Comparison of ENCODE assay signal across 21 cellular contexts in the genomic region with DNA sequence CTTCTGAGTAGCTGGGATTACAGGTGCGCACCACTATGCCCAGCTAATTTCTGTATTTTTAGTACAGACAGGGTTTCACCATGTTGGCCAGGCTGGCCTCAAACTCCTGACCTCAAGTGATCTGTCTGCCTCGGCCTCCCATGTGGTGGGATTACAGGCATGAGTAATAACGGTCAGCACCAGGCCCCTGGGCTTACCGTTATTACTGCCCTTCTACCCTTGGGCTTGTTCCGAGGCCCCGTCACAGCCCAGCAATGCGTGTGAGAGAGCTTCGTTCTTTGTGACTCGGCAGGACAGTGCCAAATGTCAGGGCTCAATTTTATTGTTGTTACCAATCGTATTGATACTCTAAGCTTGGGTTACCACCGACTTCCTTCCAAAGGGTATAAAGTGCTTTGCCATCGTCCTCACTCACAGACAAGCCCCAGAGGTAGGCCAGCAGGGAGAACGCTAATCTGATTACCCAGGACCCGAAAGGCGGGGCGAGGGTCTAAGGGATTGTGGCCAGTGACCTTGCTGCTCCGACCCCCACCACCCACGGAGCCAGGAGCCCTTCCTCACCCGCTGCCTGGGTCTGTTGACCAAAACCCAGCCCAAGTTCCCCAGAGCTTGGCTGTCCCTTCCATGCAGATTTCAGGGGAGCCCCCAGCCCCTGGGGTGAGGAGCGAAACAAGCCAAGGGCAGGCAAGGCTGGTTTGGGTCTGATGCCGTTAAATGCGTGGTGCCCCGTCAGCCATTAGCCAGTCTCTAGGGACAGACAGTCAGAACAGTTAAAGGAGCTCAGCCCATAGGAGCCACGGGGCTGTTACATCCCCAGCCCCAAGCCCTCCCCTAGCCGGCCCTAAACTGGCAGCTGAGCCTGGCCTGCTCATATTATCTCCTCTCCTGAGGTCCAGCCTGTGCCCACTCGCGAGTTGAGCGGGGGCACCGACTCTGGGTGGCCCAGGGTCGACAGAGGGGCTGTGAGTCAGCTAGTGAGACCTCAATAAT. TPM values are rescaled to one million over a fixed set of nuclear protein-coding genes. Genes with fewer than 3 reads are reported as not detected.
DNase-seq lines count a peak whose midpoint lies in the region; ATAC-seq, FAIRE-seq and TF ChIP-seq lines count a peak whose summit lies in the region.
"Had no signal": no experiment of that assay in that cellular context is flagged by ENCODE, and none has a peak within 500 bp of the region (broad histone marks: within the 10 kb centered on the region; RNA-seq: fewer than 3 reads in every experiment).

No MANE protein-coding gene starts in this region.

- H3K4me1 ChIP-seq in neural progenitor cell (no peaks in the 10 kb centered on the region), skeletal muscle tissue (ENCODE audit: control insufficient read depth in 3 of 3, insufficient read depth in 3 of 3, low read length in 3 of 3) (peaks cover 12 to 34% (median 33%) of the 10 kb centered on the region in 3 donors)
- H3K4me1 ChIP-seq in CD8-positive, alpha-beta T cell (ENCODE audit: insufficient read depth, low read length), result no peaks in the 10 kb centered on the region
- H3K4me1 ChIP-seq: SJSA1 had no signal

- peaks cover 3% of the 10 kb centered on the region for H3F3A ChIP-seq in neural progenitor cell (ENCODE audit: low read depth)

- H3K36me3 ChIP-seq in WERI-Rb-1, result no peaks in the 10 kb centered on the region
- H3K36me3 ChIP-seq in neural progenitor cell, result no peaks in the 10 kb centered on the region
- no peaks in the 10 kb centered on the region for H3K36me3 ChIP-seq in skeletal muscle tissue (ENCODE audit: control insufficient read depth in 3 of 3, insufficient read depth in 3 of 3, low read length in 3 of 3)
- no peaks in the 10 kb centered on the region for H3K36me3 ChIP-seq in CD8-positive, alpha-beta T cell (ENCODE audit: insufficient read depth, low read length)
- H3K36me3 ChIP-seq: SJSA1 had no signal

- CTCF ChIA-PET in CD8-positive, alpha-beta T cell (lab: Charles Lee), result interaction anchor here (1.3 kb wide), 1 partner anchor 15 kb away, joined by 6 read pairs; no protein-coding TSS in a partner anchor

- peaks cover 11% of the 10 kb centered on the region for H3K4me1 Mint-ChIP-seq in neural progenitor cell
- H3K4me1 Mint-ChIP-seq in CD8-positive, alpha-beta T cell (ENCODE audit: low read depth), result no peaks in the 10 kb centered on the region
- H3K4me1 Mint-ChIP-seq: CD14-positive monocyte had no signal

- POLR2A ChIA-PET in CD8-positive, alpha-beta T cell (lab: Charles Lee), result interaction anchor here (0.6 kb wide), 1 partner anchor 29 kb away, joined by 3 read pairs; no protein-coding TSS in a partner anchor

- H3K27me3 ChIP-seq in WERI-Rb-1 (ENCODE audit: insufficient read depth, low read depth, severe bottlenecking) (no peaks in the 10 kb centered on the region), neural progenitor cell (no peaks in the 10 kb centered on the region), skeletal muscle tissue (ENCODE audit: control insufficient read depth in 3 of 3, insufficient read depth in 3 of 3, low read length in 3 of 3) (no peaks in the 10 kb centered on the region)
- H3K27me3 ChIP-seq in CD8-positive, alpha-beta T cell (ENCODE audit: insufficient read depth, low read length), result no peaks in the 10 kb centered on the region

- TF ChIP-seq CTCF in D721Med (IDR thresholded peaks at IDR 0.05; ENCODE audit: insufficient read depth, missing control alignments) (no peak), WERI-Rb-1 (IDR thresholded peaks at IDR 0.05; ENCODE audit: low read depth, low read length) (no peak), neural progenitor cell (IDR thresholded peaks at IDR 0.05) (no peak)
- no peak for TF ChIP-seq CTCF in CD8-positive, alpha-beta T cell (IDR thresholded peaks at IDR 0.05)

- H3K9me3 ChIP-seq in WERI-Rb-1 (ENCODE audit: severe bottlenecking) (peaks cover 9% of the 10 kb centered on the region), neural progenitor cell (ENCODE audit: low read depth) (no peaks in the 10 kb centered on the region), skeletal muscle tissue (ENCODE audit: control insufficient read depth in 3 of 3, low read length in 3 of 3) (peaks cover 0 to 6% (median 0%) of the 10 kb centered on the region in 3 donors)
- H3K9me3 ChIP-seq in CD8-positive, alpha-beta T cell (ENCODE audit: low read length), result no peaks in the 10 kb centered on the region

- H2AFZ ChIP-seq in neural progenitor cell (replicated peaks), result no peak overlapping the region

- H3K4me2 ChIP-seq in neural progenitor cell, result peak overlapping the region; percentile 23

- H3K36me3 Mint-ChIP-seq in neural progenitor cell, result peaks cover 2% of the 10 kb centered on the region
- H3K36me3 Mint-ChIP-seq in CD8-positive, alpha-beta T cell, result no peaks in the 10 kb centered on the region
- H3K36me3 Mint-ChIP-seq: CD14-positive monocyte had no signal

- H3K27ac Mint-ChIP-seq in neural progenitor cell, result no peak overlapping the region
- H3K27ac Mint-ChIP-seq in CD8-positive, alpha-beta T cell, result no peak overlapping the region

- H3K79me2 ChIP-seq in neural progenitor cell (ENCODE audit: low read depth), result no peaks in the 10 kb centered on the region

- peaks cover 11% of the 10 kb centered on the region for H3K9me3 Mint-ChIP-seq in neural progenitor cell
- H3K9me3 Mint-ChIP-seq in CD8-positive, alpha-beta T cell, result no peaks in the 10 kb centered on the region

- ATAC-seq in CD8-positive, alpha-beta T cell, result no peak

- intact Hi-C loops in CD8-positive, alpha-beta T cell (cut with DNase I, micrococcal nuclease), result loop anchor here in 1 of 2 experiments (1.0 kb wide), 1 partner anchor 23 kb away; no protein-coding TSS in a partner anchor

- H4K20me1 ChIP-seq in neural progenitor cell (ENCODE audit: low read depth), result no peaks in the 10 kb centered on the region

- H3K9ac ChIP-seq in neural progenitor cell (no peak overlapping the region), skeletal muscle tissue (ENCODE audit: low read depth in 1 of 3, low read length in 3 of 3) (peak overlapping the region; percentile 3 to 71 (median 57))

- H3K27me3 Mint-ChIP-seq in neural progenitor cell (ENCODE audit: insufficient read depth, low read depth), result peaks cover 13% of the 10 kb centered on the region
- H3K27me3 Mint-ChIP-seq in CD8-positive, alpha-beta T cell (ENCODE audit: low read depth), result peaks cover 6% of the 10 kb centered on the region

- H3K27ac ChIP-seq in WERI-Rb-1 (peak overlapping the region; percentile 89), neural progenitor cell (no peak overlapping the region), skeletal muscle tissue (ENCODE audit: low read depth, low read length) (peak overlapping the region; percentile 79)
- H3K27ac ChIP-seq in CD8-positive, alpha-beta T cell (ENCODE audit: low read depth, low read length), result no peak overlapping the region
- H3K27ac ChIP-seq: SJSA1 had no signal

- FAIRE-seq in D721Med (lab: Jason Lieb, UNC), result no peak
- FAIRE-seq: H1, HTR-8/SVneo had no signal

- DNase-seq in D721Med (ENCODE audit: insufficient read length, low spot score) (peak; percentile 44), WERI-Rb-1 (peak; percentile 92), neural progenitor cell (ENCODE audit: low spot score) (no peak), mesenteric fat pad (ENCODE audit: low spot score) (no peak)
- no peak for DNase-seq in effector CD8-positive, alpha-beta T cell (lab: John Stamatoyannopoulos, UW)
- no peak for DNase-seq in CD8-positive, alpha-beta T cell
- DNase-seq: AML-193, EL, GF-D8, KG1, NCI-H1092, NCI-H1436, NCI-H187 treated with DMSO at 0.1 percent for 48 hours, NCI-H2107, NCI-H446 treated with DMSO at 0.1 percent for 48 hours, NCI-H526 treated with DMSO at 0.1 percent for 48 hours had no signal

- H3K4me3 ChIP-seq in WERI-Rb-1 (ENCODE audit: low read depth, low read length), result peak overlapping the region; percentile 3; the same call in 1 of the 2 replicates
- no peak overlapping the region for H3K4me3 ChIP-seq in neural progenitor cell
- no peak overlapping the region for H3K4me3 ChIP-seq in skeletal muscle tissue (ENCODE audit: low read length in 3 of 3)
- H3K4me3 ChIP-seq in CD8-positive, alpha-beta T cell (ENCODE audit: low read depth, low read length), result no peak overlapping the region
- H3K4me3 ChIP-seq: SJSA1 had no signal

- H3K4me3 Mint-ChIP-seq in neural progenitor cell, result no peak overlapping the region
- no peak overlapping the region for H3K4me3 Mint-ChIP-seq in CD8-positive, alpha-beta T cell
- H3K4me3 Mint-ChIP-seq: CD14-positive monocyte had no signal

RNA-seq across cellular contexts. Expression of gene CASZ1, which starts 54.9 kb away (rescaled TPM):
- total RNA-seq in neural progenitor cell (ENCODE audit: low replicate concordance) (3.4 and 10.1 TPM in 2 replicates), skeletal muscle tissue (26.1 TPM), mesenteric fat pad (8.4 TPM)
- total RNA-seq in CD8-positive, alpha-beta T cell, result 10 to 100 TPM; 48.0 to 56.5 TPM

Comparison
In these comparisons a context has a peak if more than half of its experiments do, and no peak if none do; other contexts are left out.
1. DNase-seq: peak in D721Med (single experiment) and WERI-Rb-1 (single experiment); none in neural progenitor cell (single experiment), effector CD8-positive, alpha-beta T cell (single experiment), CD8-positive, alpha-beta T cell (0 of 7) and mesenteric fat pad (single experiment).
2. H3K27ac ChIP-seq: peak in WERI-Rb-1 (single experiment) and skeletal muscle tissue (single experiment); none in neural progenitor cell (single experiment) and CD8-positive, alpha-beta T cell (single experiment).